ENCODE assay signal across 9 cellular contexts in the genomic region with DNA sequence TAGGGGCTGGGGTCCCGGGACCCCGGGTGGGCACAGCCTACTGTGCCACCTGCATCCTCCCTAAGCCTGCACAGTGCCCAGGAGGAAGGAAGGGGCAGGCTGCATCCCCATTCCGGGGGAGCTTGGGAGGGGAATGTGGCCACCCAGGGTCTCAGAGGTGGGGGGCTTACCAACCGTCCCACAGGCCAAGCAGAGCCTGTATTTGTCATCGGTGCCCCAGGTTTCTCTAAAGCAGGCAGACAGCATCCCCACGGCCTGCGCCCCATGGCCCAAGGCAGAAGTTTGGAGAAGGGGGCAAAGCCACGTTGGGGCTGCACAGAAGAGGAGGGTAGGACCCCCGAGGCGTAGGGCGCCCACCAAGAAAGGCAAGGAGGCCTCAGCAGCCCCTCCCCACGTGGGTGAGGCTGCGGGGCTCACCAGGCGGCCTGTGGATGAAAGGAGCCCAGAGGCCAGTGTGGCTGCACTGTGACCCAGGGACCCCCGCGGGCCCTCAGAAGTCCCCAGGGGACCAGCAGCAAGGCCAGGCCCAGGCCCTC. TPM values are rescaled to one million over a fixed set of nuclear protein-coding genes. Genes with fewer than 3 reads are reported as not detected.
DNase-seq lines count a peak whose midpoint lies in the region; ATAC-seq and TF ChIP-seq lines count a peak whose summit lies in the region.
"Had no signal": no experiment of that assay in that cellular context is flagged by ENCODE, and none has a peak within 500 bp of the region (broad histone marks: within the 10 kb centered on the region; RNA-seq: fewer than 3 reads in every experiment).

No MANE protein-coding gene starts in this region.

- H3K4me1 ChIP-seq in breast epithelium = peaks cover 9 to 14% of the 10 kb centered on the region in 2 donors
- peaks cover 22% of the 10 kb centered on the region for H3K4me1 ChIP-seq in upper lobe of right lung

- H3K9me3 ChIP-seq in breast epithelium (no peaks in the 10 kb centered on the region), upper lobe of right lung (no peaks in the 10 kb centered on the region)

- H3K36me3 ChIP-seq in breast epithelium (no peaks in the 10 kb centered on the region), upper lobe of right lung (no peaks in the 10 kb centered on the region)

- H3K4me3 Mint-ChIP-seq in activated naive CD4-positive, alpha-beta T cell treated with anti-CD3 and anti-CD28 coated beads, Interleukin-2, amount 50 U/mL, for 24 hours = peak overlapping the region; percentile 72
- H3K4me3 Mint-ChIP-seq in naive B cell = peak overlapping the region; percentile 47 to 87 (median 78)

- H3K36me3 Mint-ChIP-seq in activated naive CD4-positive, alpha-beta T cell treated with anti-CD3 and anti-CD28 coated beads, Interleukin-2, amount 50 U/mL, for 24 hours = no peaks in the 10 kb centered on the region
- no peaks in the 10 kb centered on the region for H3K36me3 Mint-ChIP-seq in naive B cell

- DNase-seq in activated naive CD4-positive, alpha-beta T cell (lab: John Stamatoyannopoulos, UW) = no peak
- no peak for DNase-seq in breast epithelium (ENCODE audit: low spot score in 2 of 2)
- DNase-seq in naive B cell = no peak
- DNase-seq in upper lobe of right lung = no peak
- no peak for DNase-seq in DMS114 treated with DMSO at 0.1 percent for 48 hours (lab: John Stamatoyannopoulos, UW; ENCODE audit: unreplicated experiment)
- no peak for DNase-seq in NCI-H1436 treated with DMSO at 0.1 percent for 48 hours (lab: John Stamatoyannopoulos, UW)
- DNase-seq: NK-92 treated with Interleukin-12 subunit alpha and Interleukin-12 subunit beta, amount 100 ng/mL, for 24 hours had no signal

- TF ChIP-seq CTCF in breast epithelium (IDR thresholded peaks at IDR 0.05) (no peak), upper lobe of right lung (IDR thresholded peaks at IDR 0.05) (no peak)

- intact Hi-C loops in breast epithelium (cut with DNase I; ENCODE audit: low total_unique reads) (no loop called here), upper lobe of right lung (cut with DNase I) (no loop called here)

- TF ChIP-seq POLR2A in breast epithelium (IDR thresholded peaks at IDR 0.05) = no peak

- peak overlapping the region; percentile 78 to 89 for H3K27ac ChIP-seq in breast epithelium
- peak overlapping the region; percentile 88 for H3K27ac ChIP-seq in upper lobe of right lung

- H3K4me1 Mint-ChIP-seq in activated naive CD4-positive, alpha-beta T cell treated with anti-CD3 and anti-CD28 coated beads, Interleukin-2, amount 50 U/mL, for 24 hours = peaks cover 4% of the 10 kb centered on the region
- H3K4me1 Mint-ChIP-seq in naive B cell = peaks cover 4 to 9% (median 8%) of the 10 kb centered on the region in 3 donors

- ATAC-seq in naive B cell (ENCODE audit: low read depth in 2 of 2) (peak; percentile 4 to 17), upper lobe of right lung (no peak), HG03280 (IDR thresholded peaks at IDR 0.05; ENCODE audit: unreplicated experiment) (no peak)

- H3K9me3 Mint-ChIP-seq in activated naive CD4-positive, alpha-beta T cell treated with anti-CD3 and anti-CD28 coated beads, Interleukin-2, amount 50 U/mL, for 24 hours = no peaks in the 10 kb centered on the region
- H3K9me3 Mint-ChIP-seq in naive B cell = no peaks in the 10 kb centered on the region

- H3K27me3 ChIP-seq in breast epithelium (no peaks in the 10 kb centered on the region), upper lobe of right lung (no peaks in the 10 kb centered on the region)

- peak overlapping the region; percentile 17 for H3K27ac Mint-ChIP-seq in activated naive CD4-positive, alpha-beta T cell treated with anti-CD3 and anti-CD28 coated beads, Interleukin-2, amount 50 U/mL, for 24 hours
- peak overlapping the region in 2 of 6 donors; percentile 47 to 74 for H3K27ac Mint-ChIP-seq in naive B cell

- H3K4me3 ChIP-seq in breast epithelium (peak overlapping the region; percentile 59 to 75 (median 67)), upper lobe of right lung (peak overlapping the region; percentile 69)

- H3K27me3 Mint-ChIP-seq in activated naive CD4-positive, alpha-beta T cell treated with anti-CD3 and anti-CD28 coated beads, Interleukin-2, amount 50 U/mL, for 24 hours = no peaks in the 10 kb centered on the region
- peaks cover 0 to 4% (median 0%) of the 10 kb centered on the region in 3 donors for H3K27me3 Mint-ChIP-seq in naive B cell

RNA-seq across cellular contexts. Expression of gene GPSM1, which starts 0.5 kb away (rescaled TPM):
- 10 to 100 TPM in 1 of 3 donors, 1 to 10 TPM in 2; 5.6 to 19.0 (median 8.6) TPM for total RNA-seq in breast epithelium
- 1 to 10 TPM in 2 of 6 donors, under 1 TPM in 3, not detected in 1; 0.69 to 1.6 (median 0.94) TPM for polyA plus RNA-seq in naive B cell (ENCODE audit: low read depth in 6 of 6)
- 27.3 TPM for total RNA-seq in upper lobe of right lung

RNA-seq across cellular contexts. Expression of gene CCDC187, which starts 23.0 kb away (rescaled TPM):
- total RNA-seq in breast epithelium (not detected), upper lobe of right lung (0.09 TPM)
- polyA plus RNA-seq in naive B cell (ENCODE audit: low read depth in 6 of 6) = 1 to 10 TPM in 3 of 6 donors, under 1 TPM in 3; 0.38 to 4.3 (median 1.5) TPM

RNA-seq across cellular contexts. Expression of gene DNLZ, which starts 36.7 kb away (rescaled TPM):
- total RNA-seq in breast epithelium (10 to 100 TPM; 35.4 to 57.4 (median 40.0) TPM), upper lobe of right lung (15.5 TPM)
- 10 to 100 TPM; 42.2 to 93.0 (median 57.2) TPM for polyA plus RNA-seq in naive B cell (ENCODE audit: low read depth in 6 of 6)

RNA-seq across cellular contexts. Expression of gene CARD9, which starts 46.6 kb away (rescaled TPM):
- 1 to 10 TPM; 3.0 to 7.6 (median 3.3) TPM for total RNA-seq in breast epithelium
- under 1 TPM in 5 of 6 donors, not detected in 1; 0.16 to 0.52 (median 0.33) TPM for polyA plus RNA-seq in naive B cell (ENCODE audit: low read depth in 6 of 6)
- 10.0 TPM for total RNA-seq in upper lobe of right lung

Comparison
In these comparisons a context has a peak if more than half of its experiments do, and no peak if none do; other contexts are left out.
1. ATAC-seq: peak in naive B cell (2 of 2); none in upper lobe of right lung (single experiment) and HG03280 (single experiment).